8 cellular contexts compared by ENCODE assay signal in the genomic region with DNA sequence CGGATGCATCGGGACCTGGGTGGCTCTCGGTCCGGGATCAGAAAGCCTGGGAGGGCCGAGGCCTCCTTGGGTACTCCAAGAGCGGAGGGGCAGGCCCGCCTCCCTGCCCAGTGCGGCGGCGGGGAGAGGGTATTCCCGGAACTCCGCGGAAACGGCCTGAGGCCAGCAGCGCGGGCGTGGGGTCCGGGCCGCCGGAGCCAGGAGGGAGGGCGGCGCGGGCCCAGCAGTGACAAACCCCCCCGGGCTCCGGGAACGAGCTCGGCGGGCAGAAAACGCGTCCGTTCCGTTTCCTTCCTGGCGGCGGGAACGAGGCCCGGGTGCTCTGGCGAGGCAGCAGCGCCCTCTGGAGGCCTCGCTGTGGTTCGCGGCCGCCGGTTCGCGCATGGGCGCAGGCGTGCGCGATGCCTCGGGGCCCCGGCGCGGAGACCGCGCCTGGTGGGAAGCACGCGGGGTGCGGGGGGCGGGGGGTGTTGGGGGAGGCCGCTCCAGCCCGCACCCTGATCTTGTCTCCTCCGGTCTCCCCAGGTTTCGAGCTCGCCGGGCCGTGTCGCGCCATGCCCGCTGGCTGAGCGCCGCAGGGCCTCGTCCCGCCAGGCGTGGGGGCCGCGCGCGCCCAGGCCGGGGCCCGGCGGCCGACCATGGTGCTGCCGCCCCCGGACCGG. TPM values are rescaled to one million over a fixed set of nuclear protein-coding genes. Genes with fewer than 3 reads are reported as not detected.
DNase-seq lines count a peak whose midpoint lies in the region; ATAC-seq and TF ChIP-seq lines count a peak whose summit lies in the region.

No MANE protein-coding gene starts in this region.

- intact Hi-C loops in CD4-positive, alpha-beta T cell (cut with DNase I, micrococcal nuclease), result loop anchor here (1.0 to 5.0 kb wide), 7 partner anchors 38 to 436 kb away; a partner anchor contains a TSS

- peak overlapping the region; percentile 30 for H3K27ac Mint-ChIP-seq in CD4-positive, alpha-beta T cell

- POLR2A ChIA-PET in CD4-positive, alpha-beta T cell (lab: Charles Lee), result interaction anchor here (1.0 to 2.1 kb wide), 3 partner anchors 36 to 158 kb away, joined by 4 to 10 read pairs (median 6); no protein-coding TSS in a partner anchor

- H3K36me3 Mint-ChIP-seq in CD4-positive, alpha-beta T cell (ENCODE audit: low read depth), result no peaks in the 10 kb centered on the region

- no peak overlapping the region for H3K27ac ChIP-seq in CD4-positive, alpha-beta T cell (ENCODE audit: low read depth, low read length)

- no peak for TF ChIP-seq POLR2A in erythroblast (IDR thresholded peaks at IDR 0.05; ENCODE audit: low read length)

- H3K9me3 ChIP-seq in CD4-positive, alpha-beta T cell (ENCODE audit: control insufficient read depth, low read length), result no peaks in the 10 kb centered on the region
- H3K9me3 ChIP-seq in NT2/D1 (ENCODE audit: insufficient read depth, low read length), result peaks cover 5% of the 10 kb centered on the region; the same call in 1 of the 2 replicates
- H3K9me3 ChIP-seq in mucosa of stomach (ENCODE audit: control insufficient read depth, low read length), result no peaks in the 10 kb centered on the region

- H3K4me3 ChIP-seq in NT2/D1 (ENCODE audit: insufficient read length, low read depth) (peak overlapping the region; percentile 27), mucosa of stomach (ENCODE audit: low read length) (peak overlapping the region; percentile 36)

- peaks cover 23% of the 10 kb centered on the region for H3K27me3 ChIP-seq in CD4-positive, alpha-beta T cell (ENCODE audit: control insufficient read depth, insufficient read depth, low read length)
- H3K27me3 ChIP-seq in NT2/D1 (ENCODE audit: insufficient read depth, insufficient read length), result peaks cover 23% of the 10 kb centered on the region
- peaks cover 51% of the 10 kb centered on the region for H3K27me3 ChIP-seq in mucosa of stomach (ENCODE audit: control insufficient read depth, insufficient read depth, low read length)

- peaks cover 18% of the 10 kb centered on the region for H3K27me3 Mint-ChIP-seq in CD4-positive, alpha-beta T cell

- peak; percentile 69 for TF ChIP-seq CTCF in CD4-positive, alpha-beta T cell (IDR thresholded peaks at IDR 0.05)

- H3K36me3 ChIP-seq in NT2/D1 (ENCODE audit: insufficient read depth, insufficient read length, low read length) (no peaks in the 10 kb centered on the region), mucosa of stomach (ENCODE audit: control insufficient read depth, insufficient read depth, low read length) (no peaks in the 10 kb centered on the region)

- H3K4me1 Mint-ChIP-seq in CD4-positive, alpha-beta T cell (ENCODE audit: low read depth), result peaks cover 17% of the 10 kb centered on the region

- no peaks in the 10 kb centered on the region for H3K9me3 Mint-ChIP-seq in CD4-positive, alpha-beta T cell

- peak overlapping the region; percentile 76 for H3K9ac ChIP-seq in NT2/D1 (ENCODE audit: insufficient read length, low read depth)
- H3K9ac ChIP-seq in mucosa of stomach (ENCODE audit: low read length), result peak overlapping the region; percentile 53

- H3K4me1 ChIP-seq in NT2/D1 (ENCODE audit: insufficient read depth, insufficient read length) (peaks cover 9% of the 10 kb centered on the region), mucosa of stomach (ENCODE audit: control insufficient read depth, insufficient read depth, low read length) (peaks cover 31% of the 10 kb centered on the region)

- peak; percentile 65 for ATAC-seq in CD4-positive, alpha-beta T cell (ENCODE audit: poor library complexity)
- ATAC-seq in HG02885 (IDR thresholded peaks at IDR 0.05; ENCODE audit: poor library complexity, unreplicated experiment) (peak; percentile 52), HG03469 (IDR thresholded peaks at IDR 0.05; ENCODE audit: unreplicated experiment) (no peak)

- peak; percentile 63 to 83 (median 73) for DNase-seq in CD4-positive, alpha-beta T cell
- peak; percentile 33 for DNase-seq in NT2/D1 (ENCODE audit: low read depth, low spot score)
- peak; percentile 73 for DNase-seq in activated T-cell treated with anti-CD3 and anti-CD28 coated beads for 4 hours
- peak; percentile 76 to 84 for DNase-seq in erythroblast (lab: John Stamatoyannopoulos, UW)
- peak; percentile 47 to 60 for DNase-seq in stimulated activated CD8-positive, alpha-beta memory T cell treated with anti-CD3 and anti-CD28 coated beads, Interleukin-4, amount 100 ng/mL, for 1 hour (ENCODE audit: low read depth in 2 of 2, low spot score in 1 of 2)

- CTCF ChIA-PET in CD4-positive, alpha-beta T cell (lab: Charles Lee), result interaction anchor here (0.6 to 2.9 kb wide), 8 partner anchors 36 to 162 kb away, joined by 3 to 20 read pairs (median 4); a partner anchor contains a TSS

- peak overlapping the region; percentile 20 for H3K4me3 Mint-ChIP-seq in CD4-positive, alpha-beta T cell

RNA-seq across cellular contexts. Expression of a gene that starts 1.9 kb away (rescaled TPM):
- 1 to 10 TPM; 1.6 to 1.7 TPM for total RNA-seq in CD4-positive, alpha-beta T cell

RNA-seq across cellular contexts. Expression of a gene that starts 37.3 kb away (rescaled TPM):
- total RNA-seq in CD4-positive, alpha-beta T cell, result 100 to 1,000 TPM; 102 to 108 TPM

RNA-seq across cellular contexts. Expression of a gene that starts 41.6 kb away (rescaled TPM):
- total RNA-seq in CD4-positive, alpha-beta T cell, result 100 to 1,000 TPM; 250 to 258 TPM

RNA-seq across cellular contexts. Expression of a gene that starts 53.7 kb away (rescaled TPM):
- 10 to 100 TPM; 62.5 to 68.3 TPM for total RNA-seq in CD4-positive, alpha-beta T cell
